Comparison of ENCODE assay signal across 1 cellular context in genomic region chr1:207870279-207871031, GRCh38.
TF ChIP-seq lines count a peak whose summit lies in the region.

No MANE protein-coding gene starts in this region.

TF ChIP-seq in K562, 482 proteins besides CTCF, POLR2A, EP300 and RAD21 (continued from another document):
- no peak for TF ChIP-seq REST (CRISPR knock-in tag; IDR thresholded peaks at IDR 0.05; ENCODE audit: low read depth)
- no peak for TF ChIP-seq POLR2AphosphoS2 (IDR thresholded peaks at IDR 0.05; ENCODE audit: low read length)
- no peak for TF ChIP-seq YBX1 (IDR thresholded peaks at IDR 0.05)
- no peak for TF ChIP-seq TRIM24 (IDR thresholded peaks at IDR 0.05)
- no peak for TF ChIP-seq ZNF583 (CRISPR knock-in tag; IDR thresholded peaks at IDR 0.05)
- no peak for TF ChIP-seq RBM14 (IDR thresholded peaks at IDR 0.05; ENCODE audit: borderline replicate concordance, insufficient read depth, low read depth, low read length)
- no peak for TF ChIP-seq ZNF780A (CRISPR knock-in tag; IDR thresholded peaks at IDR 0.05)
- TF ChIP-seq ZNF384 (IDR thresholded peaks at IDR 0.05; ENCODE audit: low read depth, low read length), result no peak
- no peak for TF ChIP-seq KHSRP (IDR thresholded peaks at IDR 0.05)
- TF ChIP-seq SETDB1 (IDR thresholded peaks at IDR 0.05; ENCODE audit: low read length), result no peak
